Comparison of ENCODE assay signal across 1 cellular context in genomic region chr3:33173672-33174071, GRCh38.
TF ChIP-seq lines count a peak whose summit lies in the region.

No MANE protein-coding gene starts in this region.

TF ChIP-seq in A549, 52 proteins besides CTCF, POLR2A, EP300 and RAD21 (continued from another document):
- no peak for TF ChIP-seq ZC3H11A (IDR thresholded peaks at IDR 0.05)
- TF ChIP-seq MAZ (IDR thresholded peaks at IDR 0.05; ENCODE audit: borderline replicate concordance, low read depth, low read length): no peak
- no peak for TF ChIP-seq KDM5A (IDR thresholded peaks at IDR 0.05)
- TF ChIP-seq BHLHE40 (IDR thresholded peaks at IDR 0.05; ENCODE audit: low read depth, low read length): no peak
- TF ChIP-seq CBX8 (IDR thresholded peaks at IDR 0.05): no peak
- TF ChIP-seq ELK1 (IDR thresholded peaks at IDR 0.05; ENCODE audit: low read depth, low read length): no peak
- TF ChIP-seq MAX (IDR thresholded peaks at IDR 0.05): no peak
- no peak for TF ChIP-seq PBX3 (IDR thresholded peaks at IDR 0.05)
